8 cellular contexts compared by ENCODE assay signal in genomic region chr3:124033360-124034015, GRCh38.
A peak's percentile ranks its signal among the peaks of the same experiment; 100 is the strongest.
DNase-seq lines count a peak whose midpoint lies in the region; ATAC-seq and TF ChIP-seq lines count a peak whose summit lies in the region.

Gene KALRN, plus strand, starts transcription at chr3:124033369.

- H3K9me3 Mint-ChIP-seq in nephron = no peaks in the 10 kb centered on the region

- CTCF ChIA-PET in HEK293 (lab: Yijun Ruan, JAX) = interaction anchor here (0.5 to 2.2 kb wide), 17 partner anchors 11 to 520 kb away, joined by 3 to 10 read pairs (median 3); no protein-coding TSS in a partner anchor

- H3K4me3 Mint-ChIP-seq in nephron = peak within 1 kb of the TSS; percentile 90 to 97 (median 91)

- H3K27me3 Mint-ChIP-seq in nephron (ENCODE audit: low read depth) = no peaks in the 10 kb centered on the region

- H3K4me3 ChIP-seq in HEK293 (ENCODE audit: low read depth, low read length) (peak within 1 kb of the TSS; percentile 79), WERI-Rb-1 (ENCODE audit: low read depth, low read length) (peak within 1 kb of the TSS; percentile 90), fibroblast of mammary gland (ENCODE audit: control insufficient read depth, low read depth, low read length) (peak within 1 kb of the TSS; percentile 46)

- no peaks in the 10 kb centered on the region for H3K36me3 Mint-ChIP-seq in nephron (ENCODE audit: low read depth)

- TF ChIP-seq CTCF in HEK293 (tag by site-specific recombination; IDR thresholded peaks at IDR 0.05) (peak; percentile 24; the same call in 1 of the 2 replicates), WERI-Rb-1 (IDR thresholded peaks at IDR 0.05; ENCODE audit: low read depth, low read length) (no peak), fibroblast of mammary gland (conservative IDR thresholded peaks at IDR 0.05; ENCODE audit: control insufficient read depth, insufficient read depth, low read depth, low read length) (no peak), nephron (IDR thresholded peaks at IDR 0.05; ENCODE audit: unreplicated experiment in 3 of 3) (peak in 1 of 3 experiments; percentile 40)

- H3K4me1 Mint-ChIP-seq in nephron = peaks cover 20% of the 10 kb centered on the region

- ATAC-seq in HG03520 (IDR thresholded peaks at IDR 0.05; ENCODE audit: unreplicated experiment) = no peak

- DNase-seq in GM03348 (ENCODE audit: low spot score) (peak; percentile 60), WERI-Rb-1 (peak; percentile 33), fibroblast of mammary gland (ENCODE audit: low read depth) (no peak), globus pallidus (ENCODE audit: low spot score) (no peak), NCI-H510A (lab: John Stamatoyannopoulos, UW) (no peak)

- H3K9me3 ChIP-seq in HEK293 (ENCODE audit: control insufficient read depth, insufficient read depth, low read depth, low read length) (no peaks in the 10 kb centered on the region), WERI-Rb-1 (ENCODE audit: severe bottlenecking) (peaks cover 2% of the 10 kb centered on the region)

- POLR2A ChIA-PET in HEK293 (lab: Yijun Ruan, JAX) = interaction anchor here (0.6 to 1.3 kb wide), 5 partner anchors 72 to 526 kb away, joined by 3 to 4 read pairs (median 3); partner anchors contain the start of gene CCDC14

- peak within 1 kb of the TSS; percentile 83 to 97 (median 95) for H3K27ac Mint-ChIP-seq in nephron

- no peaks in the 10 kb centered on the region for H3K4me1 ChIP-seq in HEK293 (ENCODE audit: control insufficient read depth, insufficient read depth, low read length)

- H3K27ac ChIP-seq in HEK293 (ENCODE audit: extremely low read depth, low read depth, low read length) (peak within 1 kb of the TSS; percentile 72), WERI-Rb-1 (peak within 1 kb of the TSS; percentile 97)

- H3K36me3 ChIP-seq in HEK293 (ENCODE audit: control insufficient read depth in 2 of 2, insufficient read depth in 1 of 2, low read length in 2 of 2) (no peaks in the 10 kb centered on the region), WERI-Rb-1 (peaks cover 8% of the 10 kb centered on the region)

- H3K27me3 ChIP-seq in WERI-Rb-1 (ENCODE audit: insufficient read depth, low read depth, severe bottlenecking) = no peaks in the 10 kb centered on the region

TF ChIP-seq in HEK293, 187 proteins besides CTCF, POLR2A, EP300 and RAD21 (continues in another document):
- TF ChIP-seq KLF1 (tag by site-specific recombination; IDR thresholded peaks at IDR 0.05) = no peak
- no peak for TF ChIP-seq ZNF112 (tag by site-specific recombination; IDR thresholded peaks at IDR 0.05)
- peak; percentile 52 for TF ChIP-seq ZFHX2 (tag by site-specific recombination; conservative IDR thresholded peaks at IDR 0.05)
- TF ChIP-seq ZBTB10 (tag by site-specific recombination; IDR thresholded peaks at IDR 0.05) = peak; percentile 88
- no peak for TF ChIP-seq ZNF174 (tag by site-specific recombination; IDR thresholded peaks at IDR 0.05)
- no peak for TF ChIP-seq ZNF791 (tag by site-specific recombination; IDR thresholded peaks at IDR 0.05)
- TF ChIP-seq KLF16 (tag by site-specific recombination; IDR thresholded peaks at IDR 0.05) = 0 out of 2 replicates have a peak, but pooled peaks have one; percentile 17
- TF ChIP-seq MEIS1 (CRISPR knock-in tag; IDR thresholded peaks at IDR 0.05; ENCODE audit: borderline replicate concordance) = no peak
- TF ChIP-seq ZNF10 (tag by site-specific recombination; IDR thresholded peaks at IDR 0.05) = no peak
- no peak for TF ChIP-seq ZNF670 (tag by site-specific recombination; IDR thresholded peaks at IDR 0.05; ENCODE audit: low read depth)
- TF ChIP-seq GLI2 (tag by site-specific recombination; IDR thresholded peaks at IDR 0.05; ENCODE audit: borderline replicate concordance, low read depth) = no peak
- TF ChIP-seq PATZ1 (tag by site-specific recombination; IDR thresholded peaks at IDR 0.05) = peak; percentile 85
- peak; percentile 30; the same call in 1 of the 2 replicates for TF ChIP-seq KLF9 (tag by site-specific recombination; IDR thresholded peaks at IDR 0.05; ENCODE audit: low read depth)
- no peak; the same call in 1 of the 2 replicates for TF ChIP-seq PRDM10 (tag by site-specific recombination; IDR thresholded peaks at IDR 0.05)

Comparison
In these comparisons a context has a peak if more than half of its experiments do, and no peak if none do; other contexts are left out.
1. DNase-seq: peak in GM03348 (single experiment) and WERI-Rb-1 (single experiment); none in fibroblast of mammary gland (single experiment), globus pallidus (single experiment) and NCI-H510A (single experiment).
2. Peak in every context shown above with its lines, with median percentiles within 50 percentile points of each other: H3K4me3 ChIP-seq.